ENCODE assay signal across 12 cellular contexts in genomic region chr9:81827616-81828296, GRCh38.
DNase-seq lines count a peak whose midpoint lies in the region; ATAC-seq and TF ChIP-seq lines count a peak whose summit lies in the region.
"Had no signal": no experiment of that assay in that cellular context is flagged by ENCODE, and none has a peak within 500 bp of the region (broad histone marks: within the 10 kb centered on the region; RNA-seq: fewer than 3 reads in every experiment).

No MANE protein-coding gene starts in this region.

- intact Hi-C loops in IMR-90 (cut with micrococcal nuclease) (no loop called here), heart left ventricle (cut with DNase I) (loop anchor here in 3 of 10 donors (10.0 kb wide), 1 partner anchor 133 kb away; no protein-coding TSS in a partner anchor)

- no peak overlapping the region for H2AFZ ChIP-seq in IMR-90 (replicated peaks; ENCODE audit: low read length, poor library complexity)

- in situ Hi-C loops in IMR-90 (cut with MboI; ENCODE audit: low sequenced_read_pairs), result no loop called here

- H3K27ac ChIP-seq in IMR-90 (ENCODE audit: insufficient read depth, low read length), result no peak overlapping the region
- H3K27ac ChIP-seq in heart left ventricle, result no peak overlapping the region

- peaks cover 13% of the 10 kb centered on the region for H3K4me1 ChIP-seq in IMR-90 (ENCODE audit: control insufficient read depth, insufficient read depth, low read length)
- peaks cover 0 to 21% (median 4%) of the 10 kb centered on the region in 12 donors for H3K4me1 ChIP-seq in heart left ventricle

- H4K5ac ChIP-seq in IMR-90 (ENCODE audit: low read depth, low read length), result no peak overlapping the region

- H4K91ac ChIP-seq in IMR-90 (ENCODE audit: insufficient read depth, low read depth, low read length), result no peak overlapping the region; the same call in 1 of the 2 replicates

- H3K27me3 ChIP-seq in IMR-90 (ENCODE audit: control insufficient read depth, insufficient read depth, low read length) (no peaks in the 10 kb centered on the region), heart left ventricle (peaks cover 0 to 41% (median 7%) of the 10 kb centered on the region in 9 donors), MG63 (no peaks in the 10 kb centered on the region)

- no peak overlapping the region for H2BK5ac ChIP-seq in IMR-90 (ENCODE audit: low read depth, low read length, poor library complexity, severe bottlenecking)

- WGBS in IMR-90 (ENCODE audit: extremely low coverage in 2 of 2, insufficient read length in 1 of 2), 2 experiments, result no CpG with 5 or more reads among the region's 5 CpGs
- WGBS in heart left ventricle, 4 donors, result 86 to 94% (median 87%) methylated on average over 5 of the region's 5 CpGs

- no peaks in the 10 kb centered on the region for H3K79me1 ChIP-seq in IMR-90 (ENCODE audit: low read depth in 1 of 2, low read length in 2 of 2)

- H2AK5ac ChIP-seq in IMR-90 (ENCODE audit: low read depth, low read length), result no peak overlapping the region

- H3K4ac ChIP-seq in IMR-90 (ENCODE audit: low read depth, low read length), result no peak overlapping the region; the same call in 1 of the 2 replicates

- H3K4me3 ChIP-seq in IMR-90 (ENCODE audit: insufficient read depth, low read depth, low read length), result no peak overlapping the region
- H3K4me3 ChIP-seq in heart left ventricle, result no peak overlapping the region
- H3K4me3 ChIP-seq in MG63, result no peak overlapping the region

- TF ChIP-seq CTCF in IMR-90 (conservative IDR thresholded peaks at IDR 0.05; ENCODE audit: low read depth, low read length) (no peak), heart left ventricle (IDR thresholded peaks at IDR 0.05) (no peak)

- DNase-seq in IMR-90, result no peak
- DNase-seq in heart left ventricle, result no peak
- no peak for DNase-seq in MG63
- no peak for DNase-seq in NCI-H1694 (lab: John Stamatoyannopoulos, UW)
- no peak for DNase-seq in OCI-M2 (lab: John Stamatoyannopoulos, UW; ENCODE audit: unreplicated experiment)
- DNase-seq: effector memory CD8-positive, alpha-beta T cell; mesendoderm; NK-92 treated with Interleukin-12 subunit alpha and Interleukin-12 subunit beta, amount 100 ng/mL, for 24 hours; T-helper 17 cell had no signal

- H2AK9ac ChIP-seq in IMR-90 (replicated peaks; ENCODE audit: low read depth, low read length, poor library complexity), result no peak overlapping the region

- H2BK20ac ChIP-seq in IMR-90 (ENCODE audit: low read depth, low read length), result 0 out of 2 replicates have a peak overlapping the region, but pooled peaks have one; percentile 12

- no peak overlapping the region for H4K8ac ChIP-seq in IMR-90 (ENCODE audit: low read depth in 2 of 2, low read length in 2 of 2)

- no peak overlapping the region for H2BK120ac ChIP-seq in IMR-90 (ENCODE audit: low read depth, low read length)

- H3K36me3 ChIP-seq in IMR-90 (ENCODE audit: control insufficient read depth, insufficient read depth, low read length) (no peaks in the 10 kb centered on the region), heart left ventricle (no peaks in the 10 kb centered on the region), MG63 (no peaks in the 10 kb centered on the region)

- no peak overlapping the region for H3K18ac ChIP-seq in IMR-90 (ENCODE audit: low read depth, low read length)

- no peak overlapping the region for H3K4me2 ChIP-seq in IMR-90 (ENCODE audit: low read depth, low read length)

- H3K9me1 ChIP-seq in IMR-90 (ENCODE audit: insufficient read depth, low read length), result peaks cover 3% of the 10 kb centered on the region

- POLR2A ChIA-PET in IMR-90 (lab: Charles Lee; ENCODE audit: unreplicated experiment), result no interaction called here

- H3K9ac ChIP-seq in IMR-90 (ENCODE audit: low read depth, low read length), result no peak overlapping the region

- dilution Hi-C loops in IMR-90 (cut with HindIII; ENCODE audit: low sequenced_read_pairs, unreplicated experiment), result no loop called here

- H3K9me3 ChIP-seq in IMR-90 (ENCODE audit: control insufficient read depth, insufficient read depth, low read length) (no peaks in the 10 kb centered on the region), heart left ventricle (no peaks in the 10 kb centered on the region), MG63 (no peaks in the 10 kb centered on the region)

- CTCF ChIA-PET in IMR-90 (lab: Yijun Ruan, JAX), result interaction anchor here (0.7 kb wide), 1 partner anchor 329 kb away, joined by 3 read pairs; no protein-coding TSS in a partner anchor

- no peak overlapping the region for H3K14ac ChIP-seq in IMR-90 (replicated peaks; ENCODE audit: low read depth, low read length)

- H4K20me1 ChIP-seq in IMR-90 (ENCODE audit: insufficient read depth, low read length), result no peaks in the 10 kb centered on the region

- peak overlapping the region; percentile 61; the same call in 2 of the 3 replicates for H2BK15ac ChIP-seq in IMR-90 (ENCODE audit: low read depth, low read length)

- ATAC-seq in GM18498 (IDR thresholded peaks at IDR 0.05; ENCODE audit: unreplicated experiment) (peak; percentile 88), GM21360 (IDR thresholded peaks at IDR 0.05; ENCODE audit: unreplicated experiment) (peak; percentile 97), HG02981 (IDR thresholded peaks at IDR 0.05; ENCODE audit: unreplicated experiment) (peak; percentile 89), IMR-90 (ENCODE audit: low read depth) (no peak), heart left ventricle (no peak)
- ATAC-seq: effector memory CD8-positive, alpha-beta T cell; T-helper 17 cell had no signal

- TF ChIP-seq RAD21 in IMR-90 (IDR thresholded peaks at IDR 0.05; ENCODE audit: low read length), result no peak

- TF ChIP-seq POLR2A in IMR-90 (IDR thresholded peaks at IDR 0.05; ENCODE audit: low read depth, low read length) (no peak), heart left ventricle (IDR thresholded peaks at IDR 0.05) (no peak)

- BruUV-seq in IMR-90 (replicated peaks; lab: Mats Ljungman, UMichigan), result no TSS peak

- no peak overlapping the region for H3K56ac ChIP-seq in IMR-90 (ENCODE audit: extremely low read depth, insufficient read depth, low read length)

- no peak overlapping the region for H3K23ac ChIP-seq in IMR-90 (ENCODE audit: low read depth, low read length)

TF ChIP-seq in IMR-90, 13 proteins besides CTCF, POLR2A, EP300 and RAD21:
- TF ChIP-seq MAZ (IDR thresholded peaks at IDR 0.05; ENCODE audit: borderline replicate concordance, low read depth, low read length) (no peak), NFE2L2 (IDR thresholded peaks at IDR 0.05; ENCODE audit: low read depth, low read length) (no peak), RCOR1 (IDR thresholded peaks at IDR 0.05; ENCODE audit: insufficient replicate concordance, low read length) (no peak), CHD1 (IDR thresholded peaks at IDR 0.05; ENCODE audit: low read depth, low read length) (no peak), MAFK (IDR thresholded peaks at IDR 0.05; ENCODE audit: low read depth, low read length) (no peak), USF2 (IDR thresholded peaks at IDR 0.05; ENCODE audit: low read depth, low read length) (no peak), SMC3 (IDR thresholded peaks at IDR 0.05; ENCODE audit: low read depth, low read length) (no peak), FOS (IDR thresholded peaks at IDR 0.05; ENCODE audit: low read depth, low read length) (no peak), BHLHE40 (IDR thresholded peaks at IDR 0.05; ENCODE audit: low read depth, low read length) (no peak), CEBPB (IDR thresholded peaks at IDR 0.05; ENCODE audit: low read depth, low read length) (no peak), RFX5 (IDR thresholded peaks at IDR 0.05; ENCODE audit: low read depth, low read length) (no peak), MXI1 (IDR thresholded peaks at IDR 0.05; ENCODE audit: borderline replicate concordance, low read depth, low read length) (no peak)
- TF ChIP-seq, protein P1, sequence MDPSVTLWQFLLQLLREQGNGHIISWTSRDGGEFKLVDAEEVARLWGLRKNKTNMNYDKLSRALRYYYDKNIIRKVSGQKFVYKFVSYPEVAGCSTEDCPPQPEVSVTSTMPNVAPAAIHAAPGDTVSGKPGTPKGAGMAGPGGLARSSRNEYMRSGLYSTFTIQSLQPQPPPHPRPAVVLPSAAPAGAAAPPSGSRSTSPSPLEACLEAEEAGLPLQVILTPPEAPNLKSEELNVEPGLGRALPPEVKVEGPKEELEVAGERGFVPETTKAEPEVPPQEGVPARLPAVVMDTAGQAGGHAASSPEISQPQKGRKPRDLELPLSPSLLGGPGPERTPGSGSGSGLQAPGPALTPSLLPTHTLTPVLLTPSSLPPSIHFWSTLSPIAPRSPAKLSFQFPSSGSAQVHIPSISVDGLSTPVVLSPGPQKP (IDR thresholded peaks at IDR 0.05; ENCODE audit: borderline replicate concordance, low read depth, low read length), result no peak
TF ChIP-seq in IMR-90: peak in this region for 0.

Comparison
In these comparisons a context has a peak if more than half of its experiments do, and no peak if none do; other contexts are left out.
1. ATAC-seq: peak in GM18498 (single experiment), GM21360 (single experiment) and HG02981 (single experiment); none in IMR-90 (single experiment) and heart left ventricle (0 of 4).